ENCODE assay signal across 18 cellular contexts in the genomic region with DNA sequence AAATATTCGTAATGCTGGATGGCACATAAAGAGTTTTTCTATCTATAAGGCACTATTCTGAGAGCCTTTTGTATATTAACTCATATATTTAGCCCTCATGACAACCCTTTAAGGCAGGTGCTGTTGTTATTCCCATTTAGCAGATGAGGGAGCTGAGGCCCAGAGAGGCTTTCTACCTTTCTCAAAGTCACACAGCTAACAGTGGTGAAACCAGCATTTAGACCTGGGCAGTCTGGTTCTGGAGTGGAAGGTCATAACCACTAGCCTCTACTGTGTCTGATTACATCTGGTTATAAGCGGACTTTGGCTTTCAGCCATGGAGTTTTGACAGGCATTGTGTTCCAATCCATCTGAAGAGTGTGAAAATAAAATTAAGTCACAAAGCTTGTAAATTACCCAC. TPM values are rescaled to one million over a fixed set of nuclear protein-coding genes. Genes with fewer than 3 reads are reported as not detected.
A peak's percentile ranks its signal among the peaks of the same experiment; 100 is the strongest.
DNase-seq lines count a peak whose midpoint lies in the region; ATAC-seq and TF ChIP-seq lines count a peak whose summit lies in the region.
"Had no signal": no experiment of that assay in that cellular context is flagged by ENCODE, and none has a peak within 500 bp of the region (broad histone marks: within the 10 kb centered on the region; RNA-seq: fewer than 3 reads in every experiment).

No MANE protein-coding gene starts in this region.

- peak overlapping the region; percentile 29 for H3K4me3 Mint-ChIP-seq in activated CD8-positive, alpha-beta T cell treated with anti-CD3 and anti-CD28 coated beads for 36 hours
- H3K4me3 Mint-ChIP-seq in activated CD8-positive, alpha-beta T cell treated with anti-CD3 and anti-CD28 coated beads, Interleukin-2, amount 10 ng/mL, durations not matched to agents 7 days and 5 days = no peak overlapping the region
- no peak overlapping the region for H3K4me3 Mint-ChIP-seq in MCF 10A (ENCODE audit: unreplicated experiment)
- peak overlapping the region; percentile 80 for H3K4me3 Mint-ChIP-seq in activated T-helper 17 cell treated with anti-CD3 and anti-CD28 coated beads, Interleukin-2, amount 50 U/mL, for 72 hours
- H3K4me3 Mint-ChIP-seq in stimulated activated memory B cell treated with anti-CD40 and anti-IgM and Interleukin-4, amounts not matched to agents 10 μg/mL and 1 μg/mL and 100 μg/mL, for 72 hours = no peak overlapping the region
- H3K4me3 Mint-ChIP-seq: CD4-positive, alpha-beta T cell; GM23338; IgD-negative memory B cell had no signal

- CTCF ChIA-PET in activated CD8-positive, alpha-beta T cell treated with anti-CD3 and anti-CD28 coated beads for 36 hours (lab: Charles Lee) = interaction anchor here (0.6 to 3.7 kb wide), 10 partner anchors 19 to 119 kb away, joined by 3 to 22 read pairs (median 8); a partner anchor contains a TSS
- CTCF ChIA-PET in activated CD8-positive, alpha-beta T cell treated with anti-CD3 and anti-CD28 coated beads, Interleukin-2, amount 10 ng/mL, durations not matched to agents 7 days and 5 days (lab: Charles Lee) = interaction anchor here (0.8 to 2.2 kb wide), 7 partner anchors 9 to 118 kb away, joined by 3 to 8 read pairs (median 5); a partner anchor contains a TSS
- CTCF ChIA-PET in MCF 10A (lab: Yijun Ruan, JAX) (interaction anchor here (0.6 to 2.4 kb wide), 5 partner anchors 10 to 118 kb away, joined by 3 to 9 read pairs (median 3); no protein-coding TSS in a partner anchor), mammary epithelial cell (lab: Charles Lee; ENCODE audit: low non-redundant PET) (no interaction called here)

- H3K27me3 Mint-ChIP-seq in activated CD8-positive, alpha-beta T cell treated with anti-CD3 and anti-CD28 coated beads for 36 hours = no peaks in the 10 kb centered on the region
- no peaks in the 10 kb centered on the region for H3K27me3 Mint-ChIP-seq in activated CD8-positive, alpha-beta T cell treated with anti-CD3 and anti-CD28 coated beads, Interleukin-2, amount 10 ng/mL, durations not matched to agents 7 days and 5 days (ENCODE audit: low read depth)
- no peaks in the 10 kb centered on the region for H3K27me3 Mint-ChIP-seq in MCF 10A (ENCODE audit: insufficient read depth, unreplicated experiment)
- H3K27me3 Mint-ChIP-seq in activated T-helper 17 cell treated with anti-CD3 and anti-CD28 coated beads, Interleukin-2, amount 50 U/mL, for 72 hours = no peaks in the 10 kb centered on the region
- no peaks in the 10 kb centered on the region for H3K27me3 Mint-ChIP-seq in stimulated activated memory B cell treated with anti-CD40 and anti-IgM and Interleukin-4, amounts not matched to agents 10 μg/mL and 1 μg/mL and 100 μg/mL, for 72 hours
- H3K27me3 Mint-ChIP-seq: CD4-positive, alpha-beta T cell had no signal

- no peak for TF ChIP-seq CTCF in activated CD8-positive, alpha-beta T cell treated with anti-CD3 and anti-CD28 coated beads for 36 hours (IDR thresholded peaks at IDR 0.05)
- TF ChIP-seq CTCF in MCF 10A (IDR thresholded peaks at IDR 0.05; ENCODE audit: unreplicated experiment) (no peak), mammary epithelial cell (conservative IDR thresholded peaks at IDR 0.05 in 1 of 2, IDR thresholded peaks at IDR 0.05 in 1 of 2; ENCODE audit: extremely low read depth in 1 of 2, insufficient read depth in 1 of 2, low read depth in 1 of 2, low read length in 2 of 2) (no peak)

- no peaks in the 10 kb centered on the region for H3K9me3 Mint-ChIP-seq in activated CD8-positive, alpha-beta T cell treated with anti-CD3 and anti-CD28 coated beads for 36 hours
- no peaks in the 10 kb centered on the region for H3K9me3 Mint-ChIP-seq in activated CD8-positive, alpha-beta T cell treated with anti-CD3 and anti-CD28 coated beads, Interleukin-2, amount 10 ng/mL, durations not matched to agents 7 days and 5 days (ENCODE audit: insufficient read depth)
- H3K9me3 Mint-ChIP-seq in MCF 10A (ENCODE audit: unreplicated experiment) = no peaks in the 10 kb centered on the region
- no peaks in the 10 kb centered on the region for H3K9me3 Mint-ChIP-seq in activated T-helper 17 cell treated with anti-CD3 and anti-CD28 coated beads, Interleukin-2, amount 50 U/mL, for 72 hours
- H3K9me3 Mint-ChIP-seq in stimulated activated memory B cell treated with anti-CD40 and anti-IgM and Interleukin-4, amounts not matched to agents 10 μg/mL and 1 μg/mL and 100 μg/mL, for 72 hours = no peaks in the 10 kb centered on the region
- H3K9me3 Mint-ChIP-seq: CD4-positive, alpha-beta T cell; GM23338; IgD-negative memory B cell had no signal

- dilution Hi-C loops in mammary epithelial cell (cut with HindIII; ENCODE audit: low sequenced_read_pairs) = loop anchor here (10.0 kb wide), 1 partner anchor 104 kb away; a partner anchor contains a TSS

- POLR2A ChIA-PET in activated CD8-positive, alpha-beta T cell treated with anti-CD3 and anti-CD28 coated beads for 36 hours (lab: Charles Lee) = interaction anchor here (0.6 to 3.0 kb wide), 19 partner anchors 8 to 395 kb away, joined by 3 to 15 read pairs (median 5); a partner anchor contains a TSS
- POLR2A ChIA-PET in activated CD8-positive, alpha-beta T cell treated with anti-CD3 and anti-CD28 coated beads, Interleukin-2, amount 10 ng/mL, durations not matched to agents 7 days and 5 days (lab: Charles Lee) = no interaction called here
- POLR2A ChIA-PET in MCF 10A (lab: Yijun Ruan, JAX) = interaction anchor here (0.6 to 7.8 kb wide), 3 partner anchors 21 to 245 kb away, joined by 3 to 46 read pairs (median 5); a partner anchor contains a TSS

- no peak overlapping the region for H3K4me3 ChIP-seq in mammary epithelial cell (replicated peaks in 1 of 3; ENCODE audit: insufficient read depth in 1 of 3, low read depth in 2 of 3, low read length in 3 of 3)
- H3K4me3 ChIP-seq: GM23338 had no signal

- H3K36me3 Mint-ChIP-seq in activated CD8-positive, alpha-beta T cell treated with anti-CD3 and anti-CD28 coated beads for 36 hours (ENCODE audit: low read depth) = peaks cover 76% of the 10 kb centered on the region
- H3K36me3 Mint-ChIP-seq in activated CD8-positive, alpha-beta T cell treated with anti-CD3 and anti-CD28 coated beads, Interleukin-2, amount 10 ng/mL, durations not matched to agents 7 days and 5 days (ENCODE audit: low read depth) = peaks cover 15% of the 10 kb centered on the region
- H3K36me3 Mint-ChIP-seq in MCF 10A (ENCODE audit: insufficient read depth, unreplicated experiment) = peaks cover 43% of the 10 kb centered on the region
- peaks cover 100% of the 10 kb centered on the region for H3K36me3 Mint-ChIP-seq in activated T-helper 17 cell treated with anti-CD3 and anti-CD28 coated beads, Interleukin-2, amount 50 U/mL, for 72 hours (ENCODE audit: low read depth)
- peaks cover 32% of the 10 kb centered on the region for H3K36me3 Mint-ChIP-seq in stimulated activated memory B cell treated with anti-CD40 and anti-IgM and Interleukin-4, amounts not matched to agents 10 μg/mL and 1 μg/mL and 100 μg/mL, for 72 hours
- H3K36me3 Mint-ChIP-seq: IgD-negative memory B cell had no signal

- H3K4me2 ChIP-seq in mammary epithelial cell (ENCODE audit: insufficient read depth, low read depth, low read length) = no peak overlapping the region
- H3K4me2 ChIP-seq: GM23338 had no signal

- no peak overlapping the region for H2AFZ ChIP-seq in mammary epithelial cell (ENCODE audit: low read depth, low read length)
- H2AFZ ChIP-seq: GM23338 had no signal

- no peak for DNase-seq in activated CD8-positive, alpha-beta T cell treated with anti-CD3 and anti-CD28 coated beads for 36 hours
- DNase-seq in activated CD8-positive, alpha-beta T cell treated with anti-CD3 and anti-CD28 coated beads, Interleukin-2, amount 10 ng/mL, durations not matched to agents 7 days and 5 days = no peak
- no peak for DNase-seq in MCF 10A (ENCODE audit: unreplicated experiment)
- no peak for DNase-seq in mammary epithelial cell
- no peak for DNase-seq in stimulated activated CD4-positive, alpha-beta T cell treated with anti-CD3 and anti-CD28 coated beads, Interleukin-2, amount 100 ng/mL, for 24 hours
- no peak for DNase-seq in A172 (ENCODE audit: low spot score)
- DNase-seq: CD4-positive, alpha-beta T cell; EL; NCI-H187 treated with DMSO at 0.1 percent for 48 hours; NCI-H2171 treated with DMSO at 0.1 percent for 48 hours; NCI-H446 treated with DMSO at 0.1 percent for 48 hours; RPMI8226 had no signal

- intact Hi-C loops in activated CD8-positive, alpha-beta T cell treated with anti-CD3 and anti-CD28 coated beads for 36 hours (cut with micrococcal nuclease) = loop anchor here (2.0 to 10.0 kb wide), 2 partner anchors 24 to 84 kb away; no protein-coding TSS in a partner anchor
- intact Hi-C loops in MCF 10A (cut with micrococcal nuclease) (loop anchor here (5.0 kb wide), 2 partner anchors 41 to 86 kb away; a partner anchor contains a TSS), mammary epithelial cell (cut with micrococcal nuclease) (loop anchor here (5.0 kb wide), 1 partner anchor 306 kb away; no protein-coding TSS in a partner anchor)

- peaks cover 19% of the 10 kb centered on the region for H3K79me2 ChIP-seq in mammary epithelial cell (ENCODE audit: insufficient read depth, low read length)

- peaks cover 53% of the 10 kb centered on the region for H3K4me1 ChIP-seq in mammary epithelial cell (ENCODE audit: insufficient read depth, low read length)

- H3K36me3 ChIP-seq in mammary epithelial cell (ENCODE audit: insufficient read depth, low read length) = peaks cover 29% of the 10 kb centered on the region

- no peak overlapping the region for H3K27ac ChIP-seq in mammary epithelial cell (ENCODE audit: insufficient read depth, low read depth, low read length)
- H3K27ac ChIP-seq: HL-60 had no signal

- peaks cover 58% of the 10 kb centered on the region for H3K4me1 Mint-ChIP-seq in activated CD8-positive, alpha-beta T cell treated with anti-CD3 and anti-CD28 coated beads for 36 hours (ENCODE audit: low read depth)
- H3K4me1 Mint-ChIP-seq in activated CD8-positive, alpha-beta T cell treated with anti-CD3 and anti-CD28 coated beads, Interleukin-2, amount 10 ng/mL, durations not matched to agents 7 days and 5 days (ENCODE audit: low read depth) = peaks cover 28% of the 10 kb centered on the region
- H3K4me1 Mint-ChIP-seq in MCF 10A (ENCODE audit: insufficient read depth, unreplicated experiment) = peaks cover 49% of the 10 kb centered on the region
- H3K4me1 Mint-ChIP-seq in activated T-helper 17 cell treated with anti-CD3 and anti-CD28 coated beads, Interleukin-2, amount 50 U/mL, for 72 hours = peaks cover 45% of the 10 kb centered on the region
- H3K4me1 Mint-ChIP-seq in stimulated activated memory B cell treated with anti-CD40 and anti-IgM and Interleukin-4, amounts not matched to agents 10 μg/mL and 1 μg/mL and 100 μg/mL, for 72 hours = peaks cover 37% of the 10 kb centered on the region
- H3K4me1 Mint-ChIP-seq: GM23338 had no signal

- in situ Hi-C loops in mammary epithelial cell (cut with MboI; ENCODE audit: low sequenced_read_pairs in 2 of 2) = loop anchor here in 1 of 2 donors (25.0 kb wide), 1 partner anchor 301 kb away; a partner anchor contains a TSS

- no peaks in the 10 kb centered on the region for H4K20me1 ChIP-seq in mammary epithelial cell (ENCODE audit: insufficient read depth, low read length)

- H3K27ac Mint-ChIP-seq in activated CD8-positive, alpha-beta T cell treated with anti-CD3 and anti-CD28 coated beads for 36 hours = peak overlapping the region; percentile 98
- H3K27ac Mint-ChIP-seq in activated CD8-positive, alpha-beta T cell treated with anti-CD3 and anti-CD28 coated beads, Interleukin-2, amount 10 ng/mL, durations not matched to agents 7 days and 5 days = no peak overlapping the region
- H3K27ac Mint-ChIP-seq in MCF 10A (ENCODE audit: low read depth, unreplicated experiment) = peak overlapping the region; percentile 26
- H3K27ac Mint-ChIP-seq in activated T-helper 17 cell treated with anti-CD3 and anti-CD28 coated beads, Interleukin-2, amount 50 U/mL, for 72 hours = peak overlapping the region; percentile 99
- peak overlapping the region; percentile 80 for H3K27ac Mint-ChIP-seq in stimulated activated memory B cell treated with anti-CD40 and anti-IgM and Interleukin-4, amounts not matched to agents 10 μg/mL and 1 μg/mL and 100 μg/mL, for 72 hours
- H3K27ac Mint-ChIP-seq: CD4-positive, alpha-beta T cell; GM23338; IgD-negative memory B cell had no signal

- no peak overlapping the region for H3K9ac ChIP-seq in mammary epithelial cell (ENCODE audit: insufficient read depth, low read length)

- no peaks in the 10 kb centered on the region for H3K27me3 ChIP-seq in mammary epithelial cell (ENCODE audit: insufficient read depth, low read length)

- ATAC-seq in activated CD8-positive, alpha-beta T cell treated with anti-CD3 and anti-CD28 coated beads for 36 hours = peak; percentile 2
- ATAC-seq in activated CD8-positive, alpha-beta T cell treated with anti-CD3 and anti-CD28 coated beads, Interleukin-2, amount 10 ng/mL, durations not matched to agents 7 days and 5 days = no peak
- peak; percentile 24 for ATAC-seq in activated T-helper 17 cell treated with anti-CD3 and anti-CD28 coated beads, Interleukin-2, amount 50 U/mL, for 72 hours (replicated peaks)
- ATAC-seq in stimulated activated memory B cell treated with anti-CD40 and anti-IgM and Interleukin-4, amounts not matched to agents 10 μg/mL and 1 μg/mL and 100 μg/mL, for 72 hours = no peak
- ATAC-seq: GM23338, HCT116 had no signal

- BruUV-seq in MCF 10A (replicated peaks; lab: Mats Ljungman, UMichigan) (TSS peak; percentile 97), mammary epithelial cell (replicated peaks; lab: Mats Ljungman, UMichigan) (no TSS peak)

- H3K9me3 ChIP-seq in mammary epithelial cell (replicated peaks; ENCODE audit: insufficient read depth, low read length) = no peaks in the 10 kb centered on the region

- 70% methylated on average over 2 of the region's 2 CpGs for WGBS in mammary epithelial cell (ENCODE audit: low coverage, missing lambda C conversion rate)

RNA-seq across cellular contexts. Expression of a gene that starts 41.2 kb away (rescaled TPM):
- total RNA-seq in activated CD8-positive, alpha-beta T cell treated with anti-CD3 and anti-CD28 coated beads for 36 hours = 100 to 1,000 TPM; 373 to 382 TPM
- 100 to 1,000 TPM; 180 to 207 TPM for total RNA-seq in activated CD8-positive, alpha-beta T cell treated with anti-CD3 and anti-CD28 coated beads, Interleukin-2, amount 10 ng/mL, durations not matched to agents 7 days and 5 days
- total RNA-seq in MCF 10A (2022) = 65.0 and 80.1 TPM in 2 replicates
- total RNA-seq in mammary epithelial cell = 10 to 100 TPM; 17.7 to 72.1 TPM
- 30.5 TPM for polyA plus RNA-seq in mammary epithelial cell
- polyA minus RNA-seq in mammary epithelial cell = 96.1 TPM
- total RNA-seq in activated T-helper 17 cell treated with anti-CD3 and anti-CD28 coated beads, Interleukin-2, amount 50 U/mL, for 72 hours = 100 to 1,000 TPM; 163 to 471 TPM
- total RNA-seq in A172 (2014; rRNA removed; shearing (Covaris generic)) = 24.4 and 29.4 TPM in 2 replicates

RNA-seq across cellular contexts. Expression of a gene that starts 43.9 kb away (rescaled TPM):
- 10 to 100 TPM; 84.6 to 86.4 TPM for total RNA-seq in activated CD8-positive, alpha-beta T cell treated with anti-CD3 and anti-CD28 coated beads for 36 hours
- total RNA-seq in activated CD8-positive, alpha-beta T cell treated with anti-CD3 and anti-CD28 coated beads, Interleukin-2, amount 10 ng/mL, durations not matched to agents 7 days and 5 days = 10 to 100 TPM; 13.2 to 14.5 TPM
- total RNA-seq in MCF 10A (2022) = 22.3 and 23.4 TPM in 2 replicates
- total RNA-seq in mammary epithelial cell = 10 to 100 TPM; 71.8 to 89.5 TPM
- 105 TPM for polyA plus RNA-seq in mammary epithelial cell
- polyA minus RNA-seq in mammary epithelial cell = 129 TPM
- 100 to 1,000 TPM in 1 of 2 donors, 10 to 100 TPM in 1; 70.9 to 182 TPM for total RNA-seq in activated T-helper 17 cell treated with anti-CD3 and anti-CD28 coated beads, Interleukin-2, amount 50 U/mL, for 72 hours
- total RNA-seq in A172 (2014; rRNA removed; shearing (Covaris generic)) = 2.5 and 3.3 TPM in 2 replicates

Comparison
In these comparisons a context has a peak if more than half of its experiments do, and no peak if none do; other contexts are left out.
1. ATAC-seq: peak in activated CD8-positive, alpha-beta T cell treated with anti-CD3 and anti-CD28 coated beads for 36 hours (single experiment) and activated T-helper 17 cell treated with anti-CD3 and anti-CD28 coated beads, Interleukin-2, amount 50 U/mL, for 72 hours (single experiment); none in activated CD8-positive, alpha-beta T cell treated with anti-CD3 and anti-CD28 coated beads, Interleukin-2, amount 10 ng/mL, durations not matched to agents 7 days and 5 days (single experiment) and stimulated activated memory B cell treated with anti-CD40 and anti-IgM and Interleukin-4, amounts not matched to agents 10 μg/mL and 1 μg/mL and 100 μg/mL, for 72 hours (single experiment).
2. H3K4me3 Mint-ChIP-seq: peak in activated CD8-positive, alpha-beta T cell treated with anti-CD3 and anti-CD28 coated beads for 36 hours (single experiment) and activated T-helper 17 cell treated with anti-CD3 and anti-CD28 coated beads, Interleukin-2, amount 50 U/mL, for 72 hours (single experiment); none in activated CD8-positive, alpha-beta T cell treated with anti-CD3 and anti-CD28 coated beads, Interleukin-2, amount 10 ng/mL, durations not matched to agents 7 days and 5 days (single experiment), MCF 10A (single experiment) and stimulated activated memory B cell treated with anti-CD40 and anti-IgM and Interleukin-4, amounts not matched to agents 10 μg/mL and 1 μg/mL and 100 μg/mL, for 72 hours (single experiment).